In the genomic region with DNA sequence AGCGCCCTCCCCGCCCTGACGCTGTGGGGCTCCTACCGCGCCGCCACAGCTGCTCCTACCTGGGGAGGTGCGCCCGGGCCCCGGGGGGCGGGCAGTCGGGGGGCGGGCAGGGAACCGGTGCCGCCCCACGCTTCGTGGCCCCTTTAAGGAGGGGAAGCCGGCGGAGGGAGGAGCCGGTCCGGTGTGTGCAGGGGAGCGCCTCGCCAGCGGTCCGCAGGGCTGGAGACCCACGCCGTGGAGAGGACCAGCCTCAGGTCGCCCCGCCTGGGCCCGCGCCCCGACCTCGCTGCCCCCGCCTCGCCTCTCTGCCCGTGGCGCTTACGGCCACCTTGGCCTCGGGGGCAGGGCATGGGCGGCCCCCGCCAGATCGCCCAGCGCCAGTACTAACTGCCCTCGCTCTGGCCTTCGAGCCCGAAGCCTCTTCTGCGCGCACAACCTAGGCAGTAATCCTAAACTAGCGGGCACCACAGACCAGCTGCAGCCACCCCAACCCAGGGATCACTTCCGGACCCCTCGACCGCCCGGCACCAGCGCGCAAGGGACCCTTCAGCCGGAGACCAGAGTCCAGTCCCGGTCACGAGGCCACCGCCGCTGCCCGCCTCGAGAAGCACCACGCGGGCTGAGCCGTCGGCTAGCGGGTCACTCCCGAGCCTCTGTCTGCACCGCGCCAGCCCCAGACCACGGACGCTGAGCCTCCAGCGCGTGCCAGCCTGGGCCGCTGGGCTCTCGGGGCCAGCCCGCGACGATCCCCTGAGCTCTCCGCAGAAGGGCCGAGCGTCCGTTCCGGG, we compare ENCODE assay signal across 8 cellular contexts. TPM values are rescaled to one million over a fixed set of nuclear protein-coding genes. Genes with fewer than 3 reads are reported as not detected.
DNase-seq lines count a peak whose midpoint lies in the region; ATAC-seq and TF ChIP-seq lines count a peak whose summit lies in the region.

A gene (plus strand): TSS at position 171 of the 788 bp plus-strand sequence. CDS start 689 bp downstream, outside the sequence.

- CTCF ChIA-PET in CD8-positive, alpha-beta T cell (lab: Charles Lee), result no interaction called here

- peak within 1 kb of the TSS; percentile 86 for H3K4me3 Mint-ChIP-seq in CD8-positive, alpha-beta T cell
- H3K4me3 Mint-ChIP-seq in endodermal cell, result peak within 1 kb of the TSS; percentile 56

- no peaks in the 10 kb centered on the region for H3K9me3 ChIP-seq in CD8-positive, alpha-beta T cell (ENCODE audit: low read length)
- H3K9me3 ChIP-seq in endodermal cell (ENCODE audit: control insufficient read depth, low read length) (no peaks in the 10 kb centered on the region), neutrophil (no peaks in the 10 kb centered on the region)

- DNase-seq in CD8-positive, alpha-beta T cell, result peak in 1 of 7 experiments; percentile 29
- DNase-seq in endodermal cell, result peak; percentile 78
- DNase-seq in effector CD8-positive, alpha-beta T cell (lab: John Stamatoyannopoulos, UW), result no peak
- DNase-seq in SKM-1 treated with dmso at 0.1 percent for 144 hours (lab: John Stamatoyannopoulos, UW; ENCODE audit: unreplicated experiment), result no peak

- peaks cover 46% of the 10 kb centered on the region for H3K4me1 ChIP-seq in CD8-positive, alpha-beta T cell (ENCODE audit: insufficient read depth, low read length)
- peaks cover 17% of the 10 kb centered on the region for H3K4me1 ChIP-seq in endodermal cell (ENCODE audit: control insufficient read depth, insufficient read depth, low read length)
- peaks cover 24 to 46% of the 10 kb centered on the region in 2 experiments for H3K4me1 ChIP-seq in neutrophil (ENCODE audit: control insufficient read depth in 1 of 2, insufficient read depth in 1 of 2, low read depth in 1 of 2, low read length in 1 of 2)

- POLR2A ChIA-PET in CD8-positive, alpha-beta T cell (lab: Charles Lee), result interaction anchor here (0.6 to 1.2 kb wide), 2 partner anchors 69 to 203 kb away, joined by 3 to 4 read pairs; a partner anchor contains a TSS

- peaks cover 2% of the 10 kb centered on the region for H3K36me3 Mint-ChIP-seq in CD8-positive, alpha-beta T cell
- H3K36me3 Mint-ChIP-seq in endodermal cell (ENCODE audit: low read depth), result no peaks in the 10 kb centered on the region

- peaks cover 73% of the 10 kb centered on the region for H3K27me3 ChIP-seq in CD8-positive, alpha-beta T cell (ENCODE audit: insufficient read depth, low read length)
- H3K27me3 ChIP-seq in endodermal cell (ENCODE audit: control insufficient read depth, insufficient read depth, low read length, poor library complexity, severe bottlenecking) (peaks cover 100% of the 10 kb centered on the region), neutrophil (peaks cover 100% of the 10 kb centered on the region)

- ATAC-seq in CD8-positive, alpha-beta T cell, result peak; percentile 18
- no peak for ATAC-seq in HG03565 (IDR thresholded peaks at IDR 0.05; ENCODE audit: unreplicated experiment)
- no peak for ATAC-seq in GM18909 (IDR thresholded peaks at IDR 0.05; ENCODE audit: poor library complexity, unreplicated experiment)

- no peak within 1 kb of the TSS for H3K9ac ChIP-seq in endodermal cell (ENCODE audit: extremely low read depth, low read length, poor library complexity, severe bottlenecking)

- no peaks in the 10 kb centered on the region for H3K9me3 Mint-ChIP-seq in CD8-positive, alpha-beta T cell
- no peaks in the 10 kb centered on the region for H3K9me3 Mint-ChIP-seq in endodermal cell

- H3K36me3 ChIP-seq in CD8-positive, alpha-beta T cell (ENCODE audit: insufficient read depth, low read length), result no peaks in the 10 kb centered on the region
- H3K36me3 ChIP-seq in endodermal cell (ENCODE audit: control insufficient read depth, insufficient read depth, low read length) (no peaks in the 10 kb centered on the region), neutrophil (no peaks in the 10 kb centered on the region)

- peak within 1 kb of the TSS; percentile 55 for H3K4me3 ChIP-seq in CD8-positive, alpha-beta T cell (ENCODE audit: low read depth, low read length)
- H3K4me3 ChIP-seq in endodermal cell (ENCODE audit: low read length), result peak within 1 kb of the TSS; percentile 32
- H3K4me3 ChIP-seq in neutrophil (ENCODE audit: low read depth in 1 of 2, low read length in 1 of 2), result peak within 1 kb of the TSS; percentile 56 to 68

- H3K27ac Mint-ChIP-seq in CD8-positive, alpha-beta T cell, result peak within 1 kb of the TSS; percentile 32
- no peak within 1 kb of the TSS for H3K27ac Mint-ChIP-seq in endodermal cell

- TF ChIP-seq RAD21 in Ishikawa (IDR thresholded peaks at IDR 0.05; ENCODE audit: low read depth), result no peak

- no peak within 1 kb of the TSS for H3K27ac ChIP-seq in CD8-positive, alpha-beta T cell (ENCODE audit: low read depth, low read length)
- H3K27ac ChIP-seq in endodermal cell (ENCODE audit: low read depth, low read length), result no peak within 1 kb of the TSS
- peak within 1 kb of the TSS; percentile 47 for H3K27ac ChIP-seq in neutrophil

- intact Hi-C loops in CD8-positive, alpha-beta T cell (cut with DNase I, micrococcal nuclease), result no loop called here

- no peak for TF ChIP-seq EP300 in Ishikawa (IDR thresholded peaks at IDR 0.05; ENCODE audit: borderline replicate concordance)

- 1 to 2% methylated on average over 24 to 83 of the region's 83 CpGs for WGBS in endodermal cell (ENCODE audit: insufficient coverage in 1 of 2, insufficient read length in 1 of 2), 2 experiments

- H3K27me3 Mint-ChIP-seq in CD8-positive, alpha-beta T cell (ENCODE audit: low read depth), result peaks cover 74% of the 10 kb centered on the region
- peaks cover 93% of the 10 kb centered on the region for H3K27me3 Mint-ChIP-seq in endodermal cell (ENCODE audit: insufficient read depth)

- no peak for TF ChIP-seq CTCF in CD8-positive, alpha-beta T cell (IDR thresholded peaks at IDR 0.05)
- TF ChIP-seq CTCF in endodermal cell (conservative IDR thresholded peaks at IDR 0.05) (no peak), neutrophil (IDR thresholded peaks at IDR 0.05) (no peak)

- H3K4me1 Mint-ChIP-seq in CD8-positive, alpha-beta T cell (ENCODE audit: low read depth), result peaks cover 40% of the 10 kb centered on the region
- H3K4me1 Mint-ChIP-seq in endodermal cell, result peaks cover 14% of the 10 kb centered on the region

TF ChIP-seq in Ishikawa, 13 proteins besides CTCF, POLR2A, EP300 and RAD21:
- TF ChIP-seq ZBTB7A (IDR thresholded peaks at IDR 0.05; ENCODE audit: low read depth) (peak; percentile 43; the same call in 1 of the 2 replicates), NFIC (IDR thresholded peaks at IDR 0.05) (no peak)
TF ChIP-seq in Ishikawa: peak in this region for 1.

RNA-seq across cellular contexts. Expression of the gene that starts here (rescaled TPM):
- under 1 TPM in 1 of 2 experiments, not detected in 1; 0.08 TPM for total RNA-seq in CD8-positive, alpha-beta T cell
- not detected for total RNA-seq in endodermal cell
- polyA plus RNA-seq in endodermal cell (2013, experiment 1 of 2), result not detected
- 0.21 TPM for polyA plus RNA-seq in endodermal cell (2013, experiment 2 of 2)

Comparison
In these comparisons a context has a peak if more than half of its experiments do, and no peak if none do; other contexts are left out.
1. Peak in ATAC-seq and H3K4me3 ChIP-seq in CD8-positive, alpha-beta T cell; RNA of the gene not detected or under 1 TPM.
2. Peak in DNase-seq and H3K4me3 ChIP-seq in endodermal cell; RNA of the gene not detected or under 1 TPM.